In the genomic region with DNA sequence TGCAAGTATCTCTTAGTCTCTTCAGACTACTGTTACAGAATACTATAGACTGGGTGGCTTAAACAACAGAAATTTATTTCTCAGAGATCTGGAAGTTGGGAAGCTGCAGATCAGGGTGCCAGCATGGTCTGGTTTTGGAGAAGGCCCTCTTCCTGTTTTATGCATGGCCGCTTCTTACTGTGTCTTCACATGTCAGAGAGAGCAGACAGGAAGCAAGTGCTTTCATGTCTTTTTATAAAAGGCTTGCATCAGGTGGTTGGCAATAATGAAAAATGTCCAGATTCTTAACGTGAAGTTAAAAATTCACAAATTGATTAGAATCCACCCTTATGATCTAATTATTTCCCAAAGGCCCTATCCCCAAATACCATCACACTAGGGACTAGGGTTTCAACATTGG, we compare ENCODE assay signal across 20 cellular contexts.
DNase-seq lines count a peak whose midpoint lies in the region; ATAC-seq and TF ChIP-seq lines count a peak whose summit lies in the region.
"Had no signal": no experiment of that assay in that cellular context is flagged by ENCODE, and none has a peak within 500 bp of the region (broad histone marks: within the 10 kb centered on the region; RNA-seq: fewer than 3 reads in every experiment).

No MANE protein-coding gene starts in this region.

- H3K9me2 ChIP-seq in OCI-LY1 (ENCODE audit: low read depth, low read length) (no peaks in the 10 kb centered on the region), GM23248 (ENCODE audit: insufficient read depth) (no peaks in the 10 kb centered on the region)

- no peak for TF ChIP-seq POLR2A in tibial nerve (IDR thresholded peaks at IDR 0.05)

- H3K4me1 ChIP-seq in OCI-LY1 (ENCODE audit: insufficient read depth, low read length, severe bottlenecking), result peaks cover 27% of the 10 kb centered on the region
- no peaks in the 10 kb centered on the region for H3K4me1 ChIP-seq in GM23248 (ENCODE audit: insufficient read depth)
- H3K4me1 ChIP-seq in tibial nerve, result no peaks in the 10 kb centered on the region
- H3K4me1 ChIP-seq: parathyroid adenoma, upper lobe of left lung had no signal

- DNase-seq in DMS53 (lab: John Stamatoyannopoulos, UW) (peak; percentile 2), DMS53 treated with DMSO at 0.1 percent for 48 hours (lab: John Stamatoyannopoulos, UW; ENCODE audit: unreplicated experiment) (no peak), GM23248 (no peak), tibial nerve (ENCODE audit: low spot score in 2 of 2) (no peak)
- DNase-seq in stimulated activated naive B cell treated with anti-CD40 and anti-IgM and Interleukin-4, amounts not matched to agents 10 μg/mL and 1 μg/mL and 100 μg/mL, for 72 hours, result no peak
- no peak for DNase-seq in activated CD8-positive, alpha-beta memory T cell treated with anti-CD3 and anti-CD28 coated beads for 24 hours
- DNase-seq: activated naive CD8-positive, alpha-beta T cell treated with anti-CD3 and anti-CD28 coated beads, Interleukin-2, amount 10 ng/mL, durations not matched to agents 7 days and 5 days; activated T-cell treated with anti-CD3 and anti-CD28 coated beads, Interleukin-2, amount 50 U/mL, for 4 hours; C1 segment of cervical spinal cord; DMS79; effector memory CD4-positive, alpha-beta T cell; left cardiac atrium; NCI-H1694; NCI-H446; OCI-M1; upper lobe of left lung had no signal

- H3K27me3 ChIP-seq in OCI-LY1 (ENCODE audit: insufficient read depth, low read length) (no peaks in the 10 kb centered on the region), GM23248 (replicated peaks; ENCODE audit: insufficient read depth) (no peaks in the 10 kb centered on the region), tibial nerve (no peaks in the 10 kb centered on the region)
- H3K27me3 ChIP-seq: upper lobe of left lung had no signal

- H3K27ac ChIP-seq in OCI-LY1 (ENCODE audit: low read depth, low read length, poor library complexity, severe bottlenecking) (peak overlapping the region; percentile 78), GM23248 (no peak overlapping the region), tibial nerve (no peak overlapping the region)
- H3K27ac ChIP-seq: 22Rv1, parathyroid adenoma, upper lobe of left lung had no signal

- H3K9ac ChIP-seq in OCI-LY1 (ENCODE audit: low read length) (no peak overlapping the region), GM23248 (no peak overlapping the region)
- H3K9ac ChIP-seq: parathyroid adenoma had no signal

- H3K36me3 ChIP-seq in OCI-LY1 (ENCODE audit: insufficient read depth, low read length), result no peaks in the 10 kb centered on the region
- no peaks in the 10 kb centered on the region for H3K36me3 ChIP-seq in GM23248 (ENCODE audit: low read depth)
- H3K36me3 ChIP-seq in tibial nerve, result no peaks in the 10 kb centered on the region
- H3K36me3 ChIP-seq: upper lobe of left lung had no signal

- H3K9me3 Mint-ChIP-seq in stimulated activated naive B cell treated with anti-CD40 and anti-IgM and Interleukin-4, amounts not matched to agents 10 μg/mL and 1 μg/mL and 100 μg/mL, for 72 hours, result no peaks in the 10 kb centered on the region
- H3K9me3 Mint-ChIP-seq: activated naive CD8-positive, alpha-beta T cell treated with anti-CD3 and anti-CD28 coated beads, Interleukin-2, amount 10 ng/mL, durations not matched to agents 7 days and 5 days; activated T-cell treated with anti-CD3 and anti-CD28 coated beads, Interleukin-2, amount 50 U/mL, for 4 hours had no signal

- in situ Hi-C loops in GM23248 (cut with MboI), result no loop called here

- no peaks in the 10 kb centered on the region for H3K27me3 Mint-ChIP-seq in stimulated activated naive B cell treated with anti-CD40 and anti-IgM and Interleukin-4, amounts not matched to agents 10 μg/mL and 1 μg/mL and 100 μg/mL, for 72 hours
- H3K27me3 Mint-ChIP-seq: activated naive CD8-positive, alpha-beta T cell treated with anti-CD3 and anti-CD28 coated beads, Interleukin-2, amount 10 ng/mL, durations not matched to agents 7 days and 5 days had no signal

- 100% methylated on average over 2 of the region's 2 CpGs for WGBS in GM23248 (ENCODE audit: low coverage in 1 of 2, low lambda C conversion rate in 2 of 2, missing lambda C conversion rate in 2 of 2), 2 experiments
- WGBS in tibial nerve, 2 donors, result 81 to 85% methylated on average over 2 of the region's 2 CpGs

- H3K4me3 Mint-ChIP-seq in stimulated activated naive B cell treated with anti-CD40 and anti-IgM and Interleukin-4, amounts not matched to agents 10 μg/mL and 1 μg/mL and 100 μg/mL, for 72 hours, result no peak overlapping the region
- H3K4me3 Mint-ChIP-seq: activated naive CD8-positive, alpha-beta T cell treated with anti-CD3 and anti-CD28 coated beads, Interleukin-2, amount 10 ng/mL, durations not matched to agents 7 days and 5 days; activated T-cell treated with anti-CD3 and anti-CD28 coated beads, Interleukin-2, amount 50 U/mL, for 4 hours had no signal

- TF ChIP-seq EP300 in tibial nerve (IDR thresholded peaks at IDR 0.05), result no peak

- no peaks in the 10 kb centered on the region for H3K79me2 ChIP-seq in OCI-LY1 (ENCODE audit: insufficient read depth, low read length)
- H3K79me2 ChIP-seq in GM23248 (ENCODE audit: insufficient read depth), result no peaks in the 10 kb centered on the region
- H3K79me2 ChIP-seq: parathyroid adenoma had no signal

- H2AFZ ChIP-seq in OCI-LY1 (ENCODE audit: low read length), result no peak overlapping the region
- H2AFZ ChIP-seq in GM23248, result no peak overlapping the region
- H2AFZ ChIP-seq: parathyroid adenoma had no signal

- H3K4me1 Mint-ChIP-seq in stimulated activated naive B cell treated with anti-CD40 and anti-IgM and Interleukin-4, amounts not matched to agents 10 μg/mL and 1 μg/mL and 100 μg/mL, for 72 hours, result peaks cover 5 to 13% of the 10 kb centered on the region in 2 donors

- no peaks in the 10 kb centered on the region for H3K36me3 Mint-ChIP-seq in stimulated activated naive B cell treated with anti-CD40 and anti-IgM and Interleukin-4, amounts not matched to agents 10 μg/mL and 1 μg/mL and 100 μg/mL, for 72 hours

- H3K9me3 ChIP-seq in OCI-LY1 (ENCODE audit: low read length) (no peaks in the 10 kb centered on the region), GM23248 (ENCODE audit: low read depth) (no peaks in the 10 kb centered on the region), tibial nerve (no peaks in the 10 kb centered on the region)
- H3K9me3 ChIP-seq: upper lobe of left lung had no signal

- TF ChIP-seq CTCF in OCI-LY1 (IDR thresholded peaks at IDR 0.05; ENCODE audit: low read length) (no peak), tibial nerve (IDR thresholded peaks at IDR 0.05) (no peak)

- H3F3A ChIP-seq in OCI-LY1 (ENCODE audit: insufficient read depth, low read length), result no peaks in the 10 kb centered on the region
- no peaks in the 10 kb centered on the region for H3F3A ChIP-seq in GM23248 (ENCODE audit: insufficient read depth)

- peak; percentile 66 for ATAC-seq in HG02678 (IDR thresholded peaks at IDR 0.05; ENCODE audit: unreplicated experiment)
- ATAC-seq in stimulated activated naive B cell treated with anti-CD40 and anti-IgM and Interleukin-4, amounts not matched to agents 10 μg/mL and 1 μg/mL and 100 μg/mL, for 72 hours (replicated peaks), result peak in 1 of 2 donors; percentile 25
- ATAC-seq: activated T-cell treated with anti-CD3 and anti-CD28 coated beads, Interleukin-2, amount 50 U/mL, for 4 hours; left cardiac atrium had no signal

- H3K27ac Mint-ChIP-seq in stimulated activated naive B cell treated with anti-CD40 and anti-IgM and Interleukin-4, amounts not matched to agents 10 μg/mL and 1 μg/mL and 100 μg/mL, for 72 hours, result peak overlapping the region; percentile 72
- H3K27ac Mint-ChIP-seq: activated naive CD8-positive, alpha-beta T cell treated with anti-CD3 and anti-CD28 coated beads, Interleukin-2, amount 10 ng/mL, durations not matched to agents 7 days and 5 days had no signal

- H3K4me3 ChIP-seq in OCI-LY1 (ENCODE audit: low read depth, low read length, poor library complexity, severe bottlenecking), result no peak overlapping the region
- no peak overlapping the region for H3K4me3 ChIP-seq in GM23248
- no peak overlapping the region for H3K4me3 ChIP-seq in tibial nerve
- H3K4me3 ChIP-seq: upper lobe of left lung had no signal

- H4K20me1 ChIP-seq in OCI-LY1 (ENCODE audit: insufficient read depth, low read length) (no peaks in the 10 kb centered on the region), GM23248 (ENCODE audit: insufficient read depth) (no peaks in the 10 kb centered on the region)

- H3K4me2 ChIP-seq in OCI-LY1 (ENCODE audit: low read length), result peak overlapping the region; percentile 39; the same call in 1 of the 2 replicates
- H3K4me2 ChIP-seq in GM23248 (ENCODE audit: unreplicated experiment), result no peak overlapping the region
